Comparison of ENCODE assay signal across 11 cellular contexts in the genomic region with DNA sequence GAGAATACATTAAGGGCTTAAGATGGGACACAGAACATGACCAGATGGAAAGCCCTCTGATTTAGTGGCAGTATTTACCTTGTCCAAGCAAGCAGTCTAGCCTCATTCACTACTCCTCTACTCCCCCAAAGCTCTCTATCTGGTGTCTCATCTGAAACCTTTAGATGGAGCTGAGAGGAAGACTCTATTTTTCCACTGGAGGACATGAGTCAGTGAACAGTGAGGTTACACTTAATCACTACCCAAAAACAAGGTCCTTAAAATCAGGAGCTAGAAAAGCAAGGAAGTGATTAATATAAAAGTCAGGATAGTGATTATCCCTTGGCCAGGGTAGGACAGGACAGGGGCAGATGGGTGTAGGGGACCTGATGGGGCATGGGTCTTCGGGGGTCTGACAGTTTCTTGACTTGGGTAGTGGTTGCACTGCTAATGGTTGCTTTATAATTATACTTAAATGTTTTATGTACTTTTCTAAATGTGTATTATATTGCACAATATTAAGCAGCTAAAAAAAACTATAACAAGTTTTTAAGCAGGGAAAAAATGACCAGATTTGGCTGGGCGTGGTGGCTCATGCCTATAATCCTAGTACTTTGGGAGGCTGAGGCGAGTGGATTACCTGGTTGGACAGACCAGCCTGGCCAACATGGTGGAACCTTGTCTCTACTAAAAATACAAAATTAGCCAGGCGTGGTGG. TPM values are rescaled to one million over a fixed set of nuclear protein-coding genes. Genes with fewer than 3 reads are reported as not detected.
DNase-seq lines count a peak whose midpoint lies in the region; ATAC-seq and TF ChIP-seq lines count a peak whose summit lies in the region.
"Had no signal": no experiment of that assay in that cellular context is flagged by ENCODE, and none has a peak within 500 bp of the region (broad histone marks: within the 10 kb centered on the region; RNA-seq: fewer than 3 reads in every experiment).

No MANE protein-coding gene starts in this region.

- no peaks in the 10 kb centered on the region for H3K9me3 Mint-ChIP-seq in activated B cell treated with CpG ODN at 0.5 μM for 24 hours

- H3K27me3 Mint-ChIP-seq in activated B cell treated with CpG ODN at 0.5 μM for 24 hours: no peaks in the 10 kb centered on the region

- H3K4me3 ChIP-seq in AG10803 (ENCODE audit: low read length): no peak overlapping the region
- no peak overlapping the region for H3K4me3 ChIP-seq in fibroblast of mammary gland (ENCODE audit: control insufficient read depth, low read depth, low read length)

- H3K36me3 Mint-ChIP-seq in activated B cell treated with CpG ODN at 0.5 μM for 24 hours (ENCODE audit: low read depth): peaks cover 18% of the 10 kb centered on the region

- no peak overlapping the region for H3K4me3 Mint-ChIP-seq in activated B cell treated with CpG ODN at 0.5 μM for 24 hours

- H3K4me1 Mint-ChIP-seq in activated B cell treated with CpG ODN at 0.5 μM for 24 hours: peaks cover 59% of the 10 kb centered on the region

- CTCF ChIA-PET in activated B cell treated with CpG ODN at 0.5 μM for 24 hours (lab: Charles Lee): interaction anchor here (1.2 to 1.4 kb wide), 4 partner anchors 33 to 51 kb away, joined by 3 to 5 read pairs (median 4); partner anchors contain the start of genes AP4B1 and DCLRE1B

- ATAC-seq in activated B cell treated with CpG ODN at 0.5 μM for 24 hours (ENCODE audit: low read depth) (no peak), HG02642 (IDR thresholded peaks at IDR 0.05; ENCODE audit: poor library complexity, unreplicated experiment) (no peak)

- peak overlapping the region; percentile 50 for H3K27ac Mint-ChIP-seq in activated B cell treated with CpG ODN at 0.5 μM for 24 hours

- TF ChIP-seq CTCF in AG10803 (conservative IDR thresholded peaks at IDR 0.05; ENCODE audit: low read length) (no peak), activated B cell treated with CpG ODN at 0.5 μM for 24 hours (IDR thresholded peaks at IDR 0.05) (no peak), fibroblast of mammary gland (conservative IDR thresholded peaks at IDR 0.05; ENCODE audit: control insufficient read depth, insufficient read depth, low read depth, low read length) (no peak)

- DNase-seq in AG10803 (ENCODE audit: low read depth) (peak; percentile 29), GM03348 (ENCODE audit: low spot score) (peak; percentile 41), activated B cell treated with CpG ODN at 0.5 μM for 24 hours (no peak), fibroblast of mammary gland (ENCODE audit: low read depth) (peak; percentile 73), NCI-H1694 treated with DMSO at 0.1 percent for 48 hours (lab: John Stamatoyannopoulos, UW) (no peak), NCI-H1092 treated with DMSO at 0.1 percent for 48 hours (lab: John Stamatoyannopoulos, UW) (no peak), activated gamma-delta T cell treated with Interleukin-2 at 50 U/mL for 16 hours (no peak)
- DNase-seq: activated effector memory CD4-positive, alpha-beta T cell treated with anti-CD3 and anti-CD28 coated beads, Interleukin-2, amount 50 U/mL, for 16 hours; kidney; nucleus accumbens had no signal

- intact Hi-C loops in activated B cell treated with CpG ODN at 0.5 μM for 24 hours (cut with micrococcal nuclease): no loop called here

- POLR2A ChIA-PET in activated B cell treated with CpG ODN at 0.5 μM for 24 hours (lab: Charles Lee): interaction anchor here (3.1 to 3.3 kb wide), 2 partner anchors 9 to 35 kb away, joined by 11 to 36 read pairs; partner anchors contain the start of gene AP4B1

RNA-seq across cellular contexts. Expression of gene PTPN22, which starts 3.0 kb away (rescaled TPM):
- 25.5 and 26.1 TPM in 2 replicates for total RNA-seq in activated B cell treated with CpG ODN at 0.5 μM for 24 hours

RNA-seq across cellular contexts. Expression of gene BCL2L15, which starts 18.8 kb away (rescaled TPM):
- 0.83 and 3.7 TPM in 2 replicates for total RNA-seq in activated B cell treated with CpG ODN at 0.5 μM for 24 hours

RNA-seq across cellular contexts. Expression of gene AP4B1, which starts 36.1 kb away (rescaled TPM):
- 48.5 and 69.9 TPM in 2 replicates for total RNA-seq in activated B cell treated with CpG ODN at 0.5 μM for 24 hours

RNA-seq across cellular contexts. Expression of gene DCLRE1B, which starts 36.6 kb away (rescaled TPM):
- 5.4 and 6.0 TPM in 2 replicates for total RNA-seq in activated B cell treated with CpG ODN at 0.5 μM for 24 hours

RNA-seq across cellular contexts. Expression of gene RSBN1, which starts 56.3 kb away (rescaled TPM):
- total RNA-seq in activated B cell treated with CpG ODN at 0.5 μM for 24 hours: 26.4 and 29.1 TPM in 2 replicates

Comparison
In these comparisons a context has a peak if more than half of its experiments do, and no peak if none do; other contexts are left out.
1. DNase-seq: peak in AG10803 (single experiment), GM03348 (single experiment) and fibroblast of mammary gland (single experiment); none in activated B cell treated with CpG ODN at 0.5 μM for 24 hours (single experiment), NCI-H1694 treated with DMSO at 0.1 percent for 48 hours (single experiment), NCI-H1092 treated with DMSO at 0.1 percent for 48 hours (single experiment) and activated gamma-delta T cell treated with Interleukin-2 at 50 U/mL for 16 hours (single experiment).